Comparison of ENCODE assay signal across 8 cellular contexts in the genomic region with DNA sequence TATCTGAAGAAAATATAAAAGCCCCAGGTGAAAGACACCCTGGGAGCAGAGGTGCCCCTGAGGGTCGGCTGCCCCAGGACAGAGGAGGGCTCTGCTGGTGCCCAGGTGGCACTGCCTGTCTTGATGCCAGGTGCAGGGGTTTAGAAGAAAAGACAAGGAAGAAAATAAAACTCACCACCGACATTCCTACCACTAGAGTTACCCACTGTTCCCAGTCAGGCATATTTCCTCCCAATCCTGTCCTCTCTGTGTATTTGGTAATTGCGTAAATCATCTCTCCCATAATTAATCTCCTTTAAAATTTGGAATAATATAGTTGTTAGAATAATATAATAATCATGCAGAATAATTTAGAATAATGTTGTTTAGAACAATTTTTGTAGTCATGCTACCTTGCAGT.
DNase-seq lines count a peak whose midpoint lies in the region; ATAC-seq and TF ChIP-seq lines count a peak whose summit lies in the region.
"Not testable (repeated sequence)": the region's sequence is repeated elsewhere in the genome, so short reads cannot be mapped to it uniquely, and the experiment has no call there.

No MANE protein-coding gene starts in this region.

- not testable (repeated sequence) for H3K27me3 ChIP-seq in HL-60 (ENCODE audit: insufficient read depth, poor library complexity, severe bottlenecking); left ventricle myocardium inferior (ENCODE audit: low read depth)

- not testable (repeated sequence) for H3K9me3 Mint-ChIP-seq in activated T-cell treated with anti-CD3 and anti-CD28 coated beads, Interleukin-2, amount 50 U/mL, for 72 hours; activated naive CD8-positive, alpha-beta T cell treated with anti-CD3 and anti-CD28 coated beads, Interleukin-2, amount 10 ng/mL, durations not matched to agents 7 days and 5 days; effector memory CD8-positive, alpha-beta T cell

- not testable (repeated sequence) for H3K36me3 Mint-ChIP-seq in T-helper 17 cell (ENCODE audit: low read depth); activated T-cell treated with anti-CD3 and anti-CD28 coated beads, Interleukin-2, amount 50 U/mL, for 72 hours (ENCODE audit: insufficient read depth in 2 of 2); activated naive CD8-positive, alpha-beta T cell treated with anti-CD3 and anti-CD28 coated beads, Interleukin-2, amount 10 ng/mL, durations not matched to agents 7 days and 5 days; effector memory CD8-positive, alpha-beta T cell (ENCODE audit: insufficient read depth)

- POLR2A ChIA-PET in activated naive CD8-positive, alpha-beta T cell treated with anti-CD3 and anti-CD28 coated beads, Interleukin-2, amount 10 ng/mL, durations not matched to agents 7 days and 5 days (lab: Charles Lee): not testable (repeated sequence)

- H3K4me1 Mint-ChIP-seq in T-helper 17 cell: not testable (repeated sequence)
- peaks cover 39% of the 10 kb centered on the region for H3K4me1 Mint-ChIP-seq in activated T-cell treated with anti-CD3 and anti-CD28 coated beads, Interleukin-2, amount 50 U/mL, for 72 hours (ENCODE audit: low read depth)
- H3K4me1 Mint-ChIP-seq in activated naive CD8-positive, alpha-beta T cell treated with anti-CD3 and anti-CD28 coated beads, Interleukin-2, amount 10 ng/mL, durations not matched to agents 7 days and 5 days: peaks cover 23% of the 10 kb centered on the region
- H3K4me1 Mint-ChIP-seq in effector memory CD8-positive, alpha-beta T cell (ENCODE audit: low read depth in 2 of 2): peaks cover 13 to 17% of the 10 kb centered on the region in 2 donors

- H3K4me3 Mint-ChIP-seq in T-helper 17 cell: peak overlapping the region; percentile 81
- H3K4me3 Mint-ChIP-seq in activated T-cell treated with anti-CD3 and anti-CD28 coated beads, Interleukin-2, amount 50 U/mL, for 72 hours: peak overlapping the region; percentile 88
- H3K4me3 Mint-ChIP-seq in activated naive CD8-positive, alpha-beta T cell treated with anti-CD3 and anti-CD28 coated beads, Interleukin-2, amount 10 ng/mL, durations not matched to agents 7 days and 5 days: peak overlapping the region; percentile 83
- H3K4me3 Mint-ChIP-seq in effector memory CD8-positive, alpha-beta T cell: peak overlapping the region; percentile 64 to 74

- H3K4me3 ChIP-seq in AG10803 (ENCODE audit: low read length); HL-60 (replicated peaks; ENCODE audit: insufficient read depth, low read length); left ventricle myocardium inferior; retinal pigment epithelial cell (ENCODE audit: low read length): not testable (repeated sequence)

- DNase-seq in AG10803 (ENCODE audit: low read depth); HL-60 (ENCODE audit: low read depth in 1 of 2, low spot score in 1 of 2); T-helper 17 cell; activated T-cell treated with anti-CD3 and anti-CD28 coated beads, Interleukin-2, amount 50 U/mL, for 72 hours; activated naive CD8-positive, alpha-beta T cell treated with anti-CD3 and anti-CD28 coated beads, Interleukin-2, amount 10 ng/mL, durations not matched to agents 7 days and 5 days; effector memory CD8-positive, alpha-beta T cell; left ventricle myocardium inferior; retinal pigment epithelial cell (ENCODE audit: low read depth): not testable (repeated sequence)

- peak overlapping the region; percentile 81 for H3K27ac ChIP-seq in HL-60 (replicated peaks)
- H3K27ac ChIP-seq in left ventricle myocardium inferior (replicated peaks): not testable (repeated sequence)

- intact Hi-C loops in left ventricle myocardium inferior (cut with micrococcal nuclease): not testable (repeated sequence)

- H3K36me3 ChIP-seq in left ventricle myocardium inferior: not testable (repeated sequence)

- not testable (repeated sequence) for ATAC-seq in T-helper 17 cell; activated T-cell treated with anti-CD3 and anti-CD28 coated beads, Interleukin-2, amount 50 U/mL, for 72 hours (replicated peaks in 1 of 2); activated naive CD8-positive, alpha-beta T cell treated with anti-CD3 and anti-CD28 coated beads, Interleukin-2, amount 10 ng/mL, durations not matched to agents 7 days and 5 days (ENCODE audit: low read depth); effector memory CD8-positive, alpha-beta T cell (replicated peaks)

- TF ChIP-seq CTCF in AG10803 (conservative IDR thresholded peaks at IDR 0.05; ENCODE audit: low read length) (0 out of 2 replicates have a peak, but pooled peaks have one; percentile 11), left ventricle myocardium inferior (IDR thresholded peaks at IDR 0.05; ENCODE audit: borderline replicate concordance) (peak; percentile 24), retinal pigment epithelial cell (conservative IDR thresholded peaks at IDR 0.05; ENCODE audit: low read depth, low read length) (peak; percentile 15)
- TF ChIP-seq CTCF in HL-60 (IDR thresholded peaks at IDR 0.05; ENCODE audit: insufficient read depth, low read length): not testable (repeated sequence)

- H3K9me3 ChIP-seq in T-helper 17 cell (ENCODE audit: control insufficient read depth, low read length, poor library complexity, severe bottlenecking); left ventricle myocardium inferior (replicated peaks): not testable (repeated sequence)

- H3K27ac Mint-ChIP-seq in T-helper 17 cell: peak overlapping the region; percentile 94
- peak overlapping the region; percentile 99 for H3K27ac Mint-ChIP-seq in activated T-cell treated with anti-CD3 and anti-CD28 coated beads, Interleukin-2, amount 50 U/mL, for 72 hours
- peak overlapping the region; percentile 98 for H3K27ac Mint-ChIP-seq in activated naive CD8-positive, alpha-beta T cell treated with anti-CD3 and anti-CD28 coated beads, Interleukin-2, amount 10 ng/mL, durations not matched to agents 7 days and 5 days
- peak overlapping the region; percentile 82 to 84 for H3K27ac Mint-ChIP-seq in effector memory CD8-positive, alpha-beta T cell

- H3K4me1 ChIP-seq in left ventricle myocardium inferior: not testable (repeated sequence)

- not testable (repeated sequence) for H3K27me3 Mint-ChIP-seq in T-helper 17 cell; activated T-cell treated with anti-CD3 and anti-CD28 coated beads, Interleukin-2, amount 50 U/mL, for 72 hours (ENCODE audit: low read depth); activated naive CD8-positive, alpha-beta T cell treated with anti-CD3 and anti-CD28 coated beads, Interleukin-2, amount 10 ng/mL, durations not matched to agents 7 days and 5 days; effector memory CD8-positive, alpha-beta T cell
